ENCODE assay signal across 11 cellular contexts in the genomic region with DNA sequence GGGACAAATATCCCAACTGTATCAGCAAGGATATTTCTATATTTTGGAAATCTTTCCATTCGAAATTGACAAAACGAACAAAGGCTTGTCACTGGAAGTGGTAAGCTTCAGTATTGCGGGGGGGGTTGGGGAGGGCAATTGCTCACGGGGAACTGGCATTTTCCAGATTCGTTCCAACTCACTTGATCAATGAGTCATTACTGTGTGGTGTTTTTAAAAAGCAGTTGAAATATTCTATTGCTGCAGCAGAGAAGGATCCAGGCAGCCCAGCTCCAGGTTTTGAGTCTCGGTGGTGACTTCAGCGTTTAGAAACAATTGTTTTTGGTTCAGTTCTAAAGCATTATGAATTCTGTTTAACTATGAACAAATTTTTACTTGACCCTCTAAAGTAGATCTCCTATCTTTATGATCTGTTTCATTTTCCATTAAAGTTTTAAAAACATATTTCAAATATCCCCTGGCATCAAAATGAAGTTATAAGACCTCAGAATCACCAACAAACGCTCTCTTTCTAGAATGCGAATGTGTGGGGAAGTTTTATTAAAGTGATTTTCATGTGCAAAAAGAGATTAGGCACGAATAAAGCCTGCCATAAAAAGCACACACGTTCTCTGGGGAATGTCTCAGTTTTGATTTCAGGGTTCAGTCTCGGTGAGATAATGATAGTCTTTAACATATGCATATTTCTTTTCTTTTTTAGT. TPM values are rescaled to one million over a fixed set of nuclear protein-coding genes. Genes with fewer than 3 reads are reported as not detected.
DNase-seq lines count a peak whose midpoint lies in the region; ATAC-seq and TF ChIP-seq lines count a peak whose summit lies in the region.
"Had no signal": no experiment of that assay in that cellular context is flagged by ENCODE, and none has a peak within 500 bp of the region (broad histone marks: within the 10 kb centered on the region; RNA-seq: fewer than 3 reads in every experiment).

No MANE protein-coding gene starts in this region.

- no peak overlapping the region for H3K9ac ChIP-seq in parathyroid adenoma

- TF ChIP-seq CTCF in Panc1 (IDR thresholded peaks at IDR 0.05) = no peak
- no peak for TF ChIP-seq CTCF in parathyroid adenoma (IDR thresholded peaks at IDR 0.05)

- peak; percentile 40 for DNase-seq in COLO829 (ENCODE audit: low spot score)
- DNase-seq in Panc1 (ENCODE audit: low read depth, low spot score) = no peak
- no peak for DNase-seq in activated CD4-positive, alpha-beta T cell treated with anti-CD3 and anti-CD28 coated beads for 1 hour
- no peak for DNase-seq in dermis blood vessel endothelial cell
- no peak for DNase-seq in NCI-H146 (lab: John Stamatoyannopoulos, UW)
- DNase-seq: activated CD4-positive, alpha-beta T cell treated with anti-CD3 and anti-CD28 coated beads, Interleukin-2, amount 50 U/mL, for 1 hour; activated naive CD4-positive, alpha-beta T cell treated with anti-CD3 and anti-CD28 coated beads, Interleukin-2, amount 10 ng/mL, durations not matched to agents 7 days and 5 days had no signal

- peak overlapping the region; percentile 39 for H2AFZ ChIP-seq in parathyroid adenoma

- H3K4me3 ChIP-seq in Panc1 (ENCODE audit: low read depth in 2 of 2, low read length in 2 of 2) (no peak overlapping the region), parathyroid adenoma (ENCODE audit: low read depth, low read length) (no peak overlapping the region)
- H3K4me3 ChIP-seq: K562 had no signal

- H3K4me1 ChIP-seq in Panc1 (ENCODE audit: control insufficient read depth, insufficient read depth, low read length) (peaks cover 8% of the 10 kb centered on the region; the same call in 1 of the 2 replicates), parathyroid adenoma (peaks cover 5% of the 10 kb centered on the region)

- intact Hi-C loops in Panc1 (cut with micrococcal nuclease; ENCODE audit: unreplicated experiment) = no loop called here

- peak overlapping the region; percentile 9; the same call in 1 of the 2 replicates for H3K27ac ChIP-seq in Panc1 (ENCODE audit: low read length)
- H3K27ac ChIP-seq in parathyroid adenoma = peak overlapping the region; percentile 74

- in situ Hi-C loops in Panc1 (cut with HindIII; ENCODE audit: low pct_unique_long_range_greater_than_20kb, low sequenced_read_pairs) = no loop called here

- H3K27me3 ChIP-seq in Panc1 (ENCODE audit: control insufficient read depth, insufficient read depth, low read length) = no peaks in the 10 kb centered on the region
- no peaks in the 10 kb centered on the region for H3K27me3 ChIP-seq in parathyroid adenoma (ENCODE audit: control insufficient read depth, insufficient read depth, low read length)

- CTCF ChIA-PET in Panc1 (lab: Charles Lee) = no interaction called here

- BruUV-seq in Panc1 (replicated peaks; lab: Mats Ljungman, UMichigan) = no TSS peak

- POLR2A ChIA-PET in Panc1 (lab: Charles Lee) = no interaction called here

- H3K9me3 ChIP-seq in Panc1 (ENCODE audit: control insufficient read depth, insufficient read depth, low read depth, low read length) (no peaks in the 10 kb centered on the region), parathyroid adenoma (ENCODE audit: control insufficient read depth, low read length) (no peaks in the 10 kb centered on the region)

- H3K36me3 ChIP-seq in Panc1 (ENCODE audit: control insufficient read depth, insufficient read depth, low read length) (no peaks in the 10 kb centered on the region), parathyroid adenoma (ENCODE audit: control insufficient read depth, insufficient read depth, low read length) (no peaks in the 10 kb centered on the region)

- H3K4me2 ChIP-seq in parathyroid adenoma (ENCODE audit: low read length) = no peak overlapping the region

- ATAC-seq in Panc1 (no peak), esophagus mucosa (peak; percentile 67), GM19452 (IDR thresholded peaks at IDR 0.05; ENCODE audit: unreplicated experiment) (no peak)
- ATAC-seq: K562 had no signal

- H3K79me2 ChIP-seq in parathyroid adenoma = no peaks in the 10 kb centered on the region

RNA-seq across cellular contexts. Expression of gene FBLN1, which starts 33.7 kb away (rescaled TPM):
- total RNA-seq in Panc1 (2021; ENCODE audit: unreplicated experiment) = 143 TPM
- polyA plus RNA-seq in Panc1 (2012; ENCODE audit: insufficient read length) = 196 TPM
- 39.5 TPM for total RNA-seq in esophagus mucosa
- total RNA-seq in dermis blood vessel endothelial cell = 0.34 and 0.56 TPM in 2 replicates
- polyA plus RNA-seq: K562 had no signal

RNA-seq across cellular contexts. Expression of gene RIBC2, which starts 55.5 kb away (rescaled TPM):
- total RNA-seq in Panc1 (2021; ENCODE audit: unreplicated experiment) (2.9 TPM), esophagus mucosa (0.64 TPM), dermis blood vessel endothelial cell (0.34 and 1.3 TPM in 2 replicates)
- polyA plus RNA-seq in Panc1 (2012; ENCODE audit: insufficient read length) = 2.0 TPM
- total RNA-seq: K562 had no signal
- polyA plus RNA-seq: K562 had no signal

RNA-seq across cellular contexts. Expression of gene SMC1B, which starts 55.6 kb away (rescaled TPM):
- total RNA-seq in Panc1 (2021; ENCODE audit: unreplicated experiment) = 0.10 TPM
- polyA plus RNA-seq in Panc1 (2012; ENCODE audit: insufficient read length) = 0.07 TPM
- total RNA-seq in esophagus mucosa = not detected
- not detected in 2 replicates for total RNA-seq in dermis blood vessel endothelial cell
- total RNA-seq: K562 had no signal

Comparison
In these comparisons a context has a peak if more than half of its experiments do, and no peak if none do; other contexts are left out.
1. RNA of gene FBLN1, which starts 33.7 kb away (total RNA-seq): 143 TPM in Panc1 (single experiment) and 39.5 TPM in esophagus mucosa (single experiment); 0.34 to 0.56 TPM in dermis blood vessel endothelial cell; every median in the first group is over 10 times any median in the second.